8 cellular contexts compared by ENCODE assay signal in genomic region chr18:62399781-62400308, GRCh38.
DNase-seq lines count a peak whose midpoint lies in the region; ATAC-seq and TF ChIP-seq lines count a peak whose summit lies in the region.

No MANE protein-coding gene starts in this region.

- intact Hi-C loops in posterior vena cava (cut with DNase I) = loop anchor here in 1 of 2 donors (10.0 kb wide), 1 partner anchor 65 kb away; no protein-coding TSS in a partner anchor

- peak; percentile 25 for TF ChIP-seq CTCF in epithelial cell of esophagus (IDR thresholded peaks at IDR 0.05; ENCODE audit: insufficient read depth, low read depth, low read length, missing control alignments)

- DNase-seq in DMS53 (lab: John Stamatoyannopoulos, UW) (peak; percentile 100), NCI-H2029 treated with DMSO at 0.1 percent for 48 hours (lab: John Stamatoyannopoulos, UW) (peak; percentile 29), epithelial cell of esophagus (ENCODE audit: low read depth) (peak; percentile 27), NCI-H226 (no peak), posterior vena cava (ENCODE audit: low spot score) (no peak), hypothalamus (lab: John Stamatoyannopoulos, UW) (no peak)

- H3K4me3 ChIP-seq in epithelial cell of esophagus (ENCODE audit: low read length) = no peak overlapping the region

- peak; percentile 72 for ATAC-seq in GM21786 (IDR thresholded peaks at IDR 0.05; ENCODE audit: unreplicated experiment)
- no peak for ATAC-seq in HG03039 (IDR thresholded peaks at IDR 0.05; ENCODE audit: unreplicated experiment)

Comparison
In these comparisons a context has a peak if more than half of its experiments do, and no peak if none do; other contexts are left out.
1. DNase-seq: peak in DMS53 (single experiment), NCI-H2029 treated with DMSO at 0.1 percent for 48 hours (single experiment) and epithelial cell of esophagus (single experiment); none in NCI-H226 (single experiment), posterior vena cava (single experiment) and hypothalamus (0 of 51).